In genomic region chr17:45127583-45128300, GRCh38 we compare ENCODE assay signal across 8 cellular contexts. TPM values are rescaled to one million over a fixed set of nuclear protein-coding genes. Genes with fewer than 3 reads are reported as not detected.
DNase-seq lines count a peak whose midpoint lies in the region; ATAC-seq and TF ChIP-seq lines count a peak whose summit lies in the region.

No MANE protein-coding gene starts in this region.

- peaks cover 17% of the 10 kb centered on the region for H3K79me1 ChIP-seq in mesenchymal stem cell (replicated peaks; ENCODE audit: low read length, poor library complexity, severe bottlenecking)

- H3K4ac ChIP-seq in mesenchymal stem cell (ENCODE audit: low read depth in 1 of 2, low read length in 2 of 2) = peak overlapping the region; percentile 52 to 98

- H2AFZ ChIP-seq in mesenchymal stem cell (ENCODE audit: low read depth, low read length) = no peak overlapping the region

- H4K8ac ChIP-seq in mesenchymal stem cell (ENCODE audit: low read length) = peak overlapping the region; percentile 95

- H2BK12ac ChIP-seq in mesenchymal stem cell (ENCODE audit: low read length in 2 of 2) = peak overlapping the region; percentile 29 to 31

- H3K36me3 ChIP-seq in MG63 (peaks cover 4% of the 10 kb centered on the region; the same call in 1 of the 2 replicates), mesenchymal stem cell (ENCODE audit: control insufficient read depth in 1 of 2, insufficient read depth in 2 of 2, low read depth in 1 of 2, low read length in 2 of 2) (peaks cover 0 to 12% of the 10 kb centered on the region in 2 experiments), upper lobe of right lung (no peaks in the 10 kb centered on the region)

- peak overlapping the region; percentile 2 for H3K4me2 ChIP-seq in mesenchymal stem cell (ENCODE audit: low read length, poor library complexity, severe bottlenecking)

- H4K91ac ChIP-seq in mesenchymal stem cell (ENCODE audit: low read length) = peak overlapping the region; percentile 99

- H3K23ac ChIP-seq in mesenchymal stem cell (ENCODE audit: low read length in 2 of 2) = peak overlapping the region in 1 of 2 experiments; percentile 27

- peak overlapping the region; percentile 87 for H2BK120ac ChIP-seq in mesenchymal stem cell (ENCODE audit: low read depth, low read length)

- H3K4me1 ChIP-seq in mesenchymal stem cell (ENCODE audit: control insufficient read depth, insufficient read depth, low read depth, low read length) (peaks cover 60% of the 10 kb centered on the region), upper lobe of right lung (peaks cover 55% of the 10 kb centered on the region)

- no peaks in the 10 kb centered on the region for H3K27me3 ChIP-seq in MG63
- no peaks in the 10 kb centered on the region for H3K27me3 ChIP-seq in mesenchymal stem cell (ENCODE audit: control insufficient read depth in 1 of 2, insufficient read depth in 1 of 2, low read length in 2 of 2)
- no peaks in the 10 kb centered on the region for H3K27me3 ChIP-seq in upper lobe of right lung

- TF ChIP-seq CTCF in coronary artery (IDR thresholded peaks at IDR 0.05) (no peak), upper lobe of right lung (IDR thresholded peaks at IDR 0.05) (no peak)

- ATAC-seq in upper lobe of right lung (peak; percentile 14), HG03139 (IDR thresholded peaks at IDR 0.05; ENCODE audit: unreplicated experiment) (no peak), GM19328 (IDR thresholded peaks at IDR 0.05; ENCODE audit: unreplicated experiment) (no peak)

- peak overlapping the region; percentile 100 for H2AK5ac ChIP-seq in mesenchymal stem cell (ENCODE audit: low read length, severe bottlenecking)

- H2BK5ac ChIP-seq in mesenchymal stem cell (ENCODE audit: low read depth, low read length, poor library complexity, severe bottlenecking) = peak overlapping the region; percentile 90

- H3K9me3 ChIP-seq in MG63 (no peaks in the 10 kb centered on the region), mesenchymal stem cell (ENCODE audit: control insufficient read depth, low read length) (no peaks in the 10 kb centered on the region), upper lobe of right lung (no peaks in the 10 kb centered on the region)

- 53% methylated on average over 14 of the region's 20 CpGs for WGBS in mesenchymal stem cell

- H3K4me3 ChIP-seq in MG63 (no peak overlapping the region), coronary artery (peak overlapping the region; percentile 55), mesenchymal stem cell (ENCODE audit: insufficient read depth in 1 of 2, low read depth in 1 of 2, low read length in 2 of 2) (peak overlapping the region in 1 of 2 experiments; percentile 49), upper lobe of right lung (no peak overlapping the region)

- H3K14ac ChIP-seq in mesenchymal stem cell (ENCODE audit: low read length in 2 of 2) = peak overlapping the region in 1 of 2 experiments; percentile 93

- peak overlapping the region; percentile 45 for H3K9ac ChIP-seq in mesenchymal stem cell (ENCODE audit: low read length)

- intact Hi-C loops in upper lobe of right lung (cut with DNase I) = no loop called here

- peak overlapping the region; percentile 6 for H2BK15ac ChIP-seq in mesenchymal stem cell (ENCODE audit: low read depth, poor library complexity, severe bottlenecking)

- H3K18ac ChIP-seq in mesenchymal stem cell (ENCODE audit: low read depth in 1 of 2, low read length in 2 of 2) = peak overlapping the region; percentile 15 to 76

- DNase-seq in MG63 = peak; percentile 79
- no peak for DNase-seq in coronary artery (ENCODE audit: low spot score)
- DNase-seq in mesenchymal stem cell = peak; percentile 57
- DNase-seq in upper lobe of right lung = no peak
- no peak for DNase-seq in stimulated activated CD4-positive, alpha-beta T cell treated with anti-CD3 and anti-CD28 coated beads, Interleukin-15, amount 100 ng/mL, for 24 hours
- no peak for DNase-seq in activated CD4-positive, alpha-beta T cell treated with anti-CD3 and anti-CD28 coated beads, Interleukin-2, amount 50 U/mL, for 4 hours

- H3K27ac ChIP-seq in coronary artery (peak overlapping the region; percentile 88 to 92), mesenchymal stem cell (ENCODE audit: low read length, poor library complexity, severe bottlenecking) (peak overlapping the region; percentile 93), upper lobe of right lung (peak overlapping the region; percentile 78)

RNA-seq across cellular contexts. Expression of gene PLCD3, which starts 4.6 kb away (rescaled TPM):
- total RNA-seq in MG63 (2014; rRNA removed; shearing (Covaris generic); ENCODE audit: low replicate concordance) = 9.4 and 13.3 TPM in 2 replicates
- polyA plus RNA-seq in mesenchymal stem cell (2013, experiment 1 of 2) = 63.5 TPM
- 58.4 TPM for polyA plus RNA-seq in mesenchymal stem cell (2013, experiment 2 of 2)
- total RNA-seq in upper lobe of right lung = 37.0 TPM

RNA-seq across cellular contexts. Expression of gene ACBD4, which starts 7.7 kb away (rescaled TPM):
- 2.7 and 5.0 TPM in 2 replicates for total RNA-seq in MG63 (2014; rRNA removed; shearing (Covaris generic); ENCODE audit: low replicate concordance)
- 3.8 TPM for polyA plus RNA-seq in mesenchymal stem cell (2013, experiment 1 of 2)
- 4.1 TPM for polyA plus RNA-seq in mesenchymal stem cell (2013, experiment 2 of 2)
- 16.3 TPM for total RNA-seq in upper lobe of right lung

RNA-seq across cellular contexts. Expression of gene HEXIM1, which starts 20.5 kb away (rescaled TPM):
- total RNA-seq in MG63 (2014; rRNA removed; shearing (Covaris generic); ENCODE audit: low replicate concordance) = 20.3 and 20.8 TPM in 2 replicates
- 23.8 TPM for polyA plus RNA-seq in mesenchymal stem cell (2013, experiment 1 of 2)
- polyA plus RNA-seq in mesenchymal stem cell (2013, experiment 2 of 2) = 23.7 TPM
- total RNA-seq in upper lobe of right lung = 36.1 TPM

RNA-seq across cellular contexts. Expression of gene HEXIM2, which starts 33.9 kb away (rescaled TPM):
- total RNA-seq in MG63 (2014; rRNA removed; shearing (Covaris generic); ENCODE audit: low replicate concordance) = 20.6 and 34.3 TPM in 2 replicates
- 2.2 TPM for polyA plus RNA-seq in mesenchymal stem cell (2013, experiment 1 of 2)
- 2.6 TPM for polyA plus RNA-seq in mesenchymal stem cell (2013, experiment 2 of 2)
- 5.7 TPM for total RNA-seq in upper lobe of right lung

Comparison
In these comparisons a context has a peak if more than half of its experiments do, and no peak if none do; other contexts are left out.
1. DNase-seq: peak in MG63 (single experiment) and mesenchymal stem cell (single experiment); none in coronary artery (single experiment), upper lobe of right lung (single experiment), stimulated activated CD4-positive, alpha-beta T cell treated with anti-CD3 and anti-CD28 coated beads, Interleukin-15, amount 100 ng/mL, for 24 hours (single experiment) and activated CD4-positive, alpha-beta T cell treated with anti-CD3 and anti-CD28 coated beads, Interleukin-2, amount 50 U/mL, for 4 hours (0 of 2).
2. Peak in every context shown above with its lines, with median percentiles within 50 percentile points of each other: H3K27ac ChIP-seq.